Comparison of ENCODE assay signal across 20 cellular contexts in genomic region chr16:692356-693108, GRCh38. TPM values are rescaled to one million over a fixed set of nuclear protein-coding genes. Genes with fewer than 3 reads are reported as not detected.
DNase-seq lines count a peak whose midpoint lies in the region; ATAC-seq and TF ChIP-seq lines count a peak whose summit lies in the region.
"Had no signal": no experiment of that assay in that cellular context is flagged by ENCODE, and none has a peak within 500 bp of the region (broad histone marks: within the 10 kb centered on the region; RNA-seq: fewer than 3 reads in every experiment).

No MANE protein-coding gene starts in this region.

- peak overlapping the region; percentile 16 for H3K27ac Mint-ChIP-seq in CD8-positive, alpha-beta T cell
- H3K27ac Mint-ChIP-seq in memory B cell = no peak overlapping the region

- no peak for ATAC-seq in CD8-positive, alpha-beta T cell
- ATAC-seq in Panc1 (no peak), memory B cell (ENCODE audit: low read depth) (no peak), GM21526 (IDR thresholded peaks at IDR 0.05; ENCODE audit: low FRiP score, unreplicated experiment) (no peak)

- H3K4me3 Mint-ChIP-seq in CD8-positive, alpha-beta T cell = peak overlapping the region; percentile 5
- H3K4me3 Mint-ChIP-seq in memory B cell = peak overlapping the region; percentile 18

- peaks cover 35% of the 10 kb centered on the region for H3K4me1 Mint-ChIP-seq in CD8-positive, alpha-beta T cell (ENCODE audit: low read depth)
- peaks cover 29% of the 10 kb centered on the region for H3K4me1 Mint-ChIP-seq in memory B cell

- CTCF ChIA-PET in CD8-positive, alpha-beta T cell (lab: Charles Lee) = no interaction called here
- CTCF ChIA-PET in Panc1 (lab: Charles Lee) = no interaction called here

- in situ Hi-C loops in Panc1 (cut with HindIII; ENCODE audit: low pct_unique_long_range_greater_than_20kb, low sequenced_read_pairs) = no loop called here

- no peak for TF ChIP-seq CTCF in CD8-positive, alpha-beta T cell (IDR thresholded peaks at IDR 0.05)
- no peak for TF ChIP-seq CTCF in Panc1 (IDR thresholded peaks at IDR 0.05)

- H3K4me1 ChIP-seq in CD8-positive, alpha-beta T cell (ENCODE audit: insufficient read depth, low read length) = peaks cover 40% of the 10 kb centered on the region
- peaks cover 13% of the 10 kb centered on the region for H3K4me1 ChIP-seq in Panc1 (ENCODE audit: control insufficient read depth, insufficient read depth, low read length)
- H3K4me1 ChIP-seq: BE2C had no signal

- no peaks in the 10 kb centered on the region for H3K9me3 ChIP-seq in CD8-positive, alpha-beta T cell (ENCODE audit: low read length)
- no peaks in the 10 kb centered on the region for H3K9me3 ChIP-seq in Panc1 (ENCODE audit: control insufficient read depth, insufficient read depth, low read depth, low read length)
- H3K9me3 ChIP-seq: BE2C, MG63, transverse colon had no signal

- POLR2A ChIA-PET in CD8-positive, alpha-beta T cell (lab: Charles Lee) = interaction anchor here (1.0 kb wide), 1 partner anchor 8 kb away, joined by 3 read pairs; the partner anchor contains the start of gene JMJD8
- POLR2A ChIA-PET in Panc1 (lab: Charles Lee) = interaction anchor here (0.7 kb wide), 1 partner anchor 32 kb away, joined by 4 read pairs; no protein-coding TSS in a partner anchor

- no peaks in the 10 kb centered on the region for H3K27me3 Mint-ChIP-seq in CD8-positive, alpha-beta T cell (ENCODE audit: low read depth)
- H3K27me3 Mint-ChIP-seq in memory B cell = peaks cover 6% of the 10 kb centered on the region

- peaks cover 3% of the 10 kb centered on the region for H3K9me3 Mint-ChIP-seq in CD8-positive, alpha-beta T cell
- H3K9me3 Mint-ChIP-seq in memory B cell = no peaks in the 10 kb centered on the region

- no peaks in the 10 kb centered on the region for H3K27me3 ChIP-seq in CD8-positive, alpha-beta T cell (ENCODE audit: insufficient read depth, low read length)
- no peaks in the 10 kb centered on the region for H3K27me3 ChIP-seq in Panc1 (ENCODE audit: control insufficient read depth, insufficient read depth, low read length)
- H3K27me3 ChIP-seq: BE2C had no signal

- DNase-seq in CD8-positive, alpha-beta T cell = no peak
- no peak for DNase-seq in Panc1 (ENCODE audit: low read depth, low spot score)
- no peak for DNase-seq in memory B cell (ENCODE audit: low spot score in 2 of 2)
- no peak for DNase-seq in COR-L47 (lab: John Stamatoyannopoulos, UW)
- no peak for DNase-seq in NCI-H345 (lab: John Stamatoyannopoulos, UW)
- DNase-seq: activated CD4-positive, alpha-beta T cell treated with anti-CD3 and anti-CD28 coated beads for 1 hour; activated naive CD4-positive, alpha-beta T cell treated with Interleukin-2 at 50 U/mL for 16 hours; BE2C; brain microvascular endothelial cell; DMS79 treated with DMSO at 0.1 percent for 48 hours; HCEC 1CT; MG63; NCI-H1694 treated with DMSO at 0.1 percent for 48 hours; NCI-H446; SHP77; stimulated activated CD4-positive, alpha-beta T cell treated with anti-CD3 and anti-CD28 coated beads, Interleukin-12 subunit alpha, Interleukin-12 subunit beta, amount 100 ng/mL, for 4 hours; stimulated activated naive CD4-positive, alpha-beta T cell; T-helper 9 cell; transverse colon had no signal

- H3K27ac ChIP-seq in CD8-positive, alpha-beta T cell (ENCODE audit: low read depth, low read length) = no peak overlapping the region
- H3K27ac ChIP-seq in Panc1 (ENCODE audit: low read length) = peak overlapping the region; percentile 29; the same call in 1 of the 2 replicates
- H3K27ac ChIP-seq: brain microvascular endothelial cell, transverse colon had no signal

- intact Hi-C loops in CD8-positive, alpha-beta T cell (cut with DNase I, micrococcal nuclease) = no loop called here
- intact Hi-C loops in Panc1 (cut with micrococcal nuclease; ENCODE audit: unreplicated experiment) = no loop called here

- TSS peak; percentile 65 for BruUV-seq in Panc1 (replicated peaks; lab: Mats Ljungman, UMichigan)

- H3K36me3 Mint-ChIP-seq in CD8-positive, alpha-beta T cell = peaks cover 2% of the 10 kb centered on the region
- no peaks in the 10 kb centered on the region for H3K36me3 Mint-ChIP-seq in memory B cell

- no peak overlapping the region for H3K4me3 ChIP-seq in CD8-positive, alpha-beta T cell (ENCODE audit: low read depth, low read length)
- no peak overlapping the region for H3K4me3 ChIP-seq in Panc1 (ENCODE audit: low read depth in 2 of 2, low read length in 2 of 2)
- H3K4me3 ChIP-seq: MG63, transverse colon had no signal

- no peaks in the 10 kb centered on the region for H3K36me3 ChIP-seq in CD8-positive, alpha-beta T cell (ENCODE audit: insufficient read depth, low read length)
- H3K36me3 ChIP-seq in Panc1 (ENCODE audit: control insufficient read depth, insufficient read depth, low read length) = peaks cover 4% of the 10 kb centered on the region; the same call in 1 of the 2 replicates
- H3K36me3 ChIP-seq: brain microvascular endothelial cell, transverse colon had no signal

RNA-seq across cellular contexts. Expression of gene WDR24, which starts 2.3 kb away (rescaled TPM):
- 10 to 100 TPM; 11.8 to 12.1 TPM for total RNA-seq in CD8-positive, alpha-beta T cell
- total RNA-seq in Panc1 (2021; ENCODE audit: unreplicated experiment) = 17.9 TPM
- polyA plus RNA-seq in Panc1 (2012; ENCODE audit: insufficient read length) = 23.4 TPM

RNA-seq across cellular contexts. Expression of gene JMJD8, which starts 8.4 kb away (rescaled TPM):
- total RNA-seq in CD8-positive, alpha-beta T cell = 10 to 100 TPM; 15.8 to 18.7 TPM
- total RNA-seq in Panc1 (2021; ENCODE audit: unreplicated experiment) = 73.9 TPM
- 136 TPM for polyA plus RNA-seq in Panc1 (2012; ENCODE audit: insufficient read length)

RNA-seq across cellular contexts. Expression of gene STUB1, which starts 12.3 kb away (rescaled TPM):
- 10 to 100 TPM; 40.0 to 50.0 TPM for total RNA-seq in CD8-positive, alpha-beta T cell
- total RNA-seq in Panc1 (2021; ENCODE audit: unreplicated experiment) = 217 TPM
- 401 TPM for polyA plus RNA-seq in Panc1 (2012; ENCODE audit: insufficient read length)

RNA-seq across cellular contexts. Expression of gene FBXL16, which starts 13.1 kb away (rescaled TPM):
- 1 to 10 TPM; 4.4 to 4.6 TPM for total RNA-seq in CD8-positive, alpha-beta T cell
- total RNA-seq in Panc1 (2021; ENCODE audit: unreplicated experiment) = 28.0 TPM
- 46.0 TPM for polyA plus RNA-seq in Panc1 (2012; ENCODE audit: insufficient read length)

RNA-seq across cellular contexts. Expression of gene RHBDL1, which starts 17.1 kb away (rescaled TPM):
- 1 to 10 TPM; 3.1 to 4.1 TPM for total RNA-seq in CD8-positive, alpha-beta T cell
- 6.6 TPM for total RNA-seq in Panc1 (2021; ENCODE audit: unreplicated experiment)
- 14.1 TPM for polyA plus RNA-seq in Panc1 (2012; ENCODE audit: insufficient read length)
